In genomic region chr18:8001711-8002110, GRCh38 we compare ENCODE assay signal across 16 cellular contexts.
"Had no signal": no experiment of that assay in that cellular context is flagged by ENCODE, and none has a peak within 500 bp of the region (broad histone marks: within the 10 kb centered on the region; RNA-seq: fewer than 3 reads in every experiment).

No MANE protein-coding gene starts in this region.

- FAIRE-seq: islet of Langerhans, TTC549 had no signal

- H3K27me3 ChIP-seq: ascending aorta, esophagus muscularis mucosa, heart left ventricle, tibial artery had no signal

- H3K4me3 ChIP-seq: ascending aorta, esophagus muscularis mucosa, heart left ventricle, tibial artery had no signal

- H3K9me3 ChIP-seq: ascending aorta, esophagus muscularis mucosa, heart left ventricle, tibial artery had no signal

- DNase-seq: activated CD4-positive, CD25-positive, alpha-beta regulatory T cell treated with anti-CD3 and anti-CD28 coated beads, Interleukin-2, amount 50 U/mL, for 72 hours; activated T-cell treated with anti-CD3 and anti-CD28 coated beads, Interleukin-2, amount 50 U/mL, for 1 hour; central memory CD4-positive, alpha-beta T cell; effector memory CD8-positive, alpha-beta T cell; heart left ventricle; left ventricle myocardium superior; mammary epithelial cell; natural killer cell; stimulated activated CD4-positive, alpha-beta T cell treated with anti-CD3 and anti-CD28 coated beads, Interleukin-4, amount 100 ng/mL, for 24 hours; substantia nigra; tibial artery; WERI-Rb-1 had no signal

- H3K27ac ChIP-seq: esophagus muscularis mucosa, heart left ventricle, tibial artery, WERI-Rb-1 had no signal

- H3K36me3 ChIP-seq: ascending aorta, esophagus muscularis mucosa, heart left ventricle, tibial artery, WERI-Rb-1 had no signal
